ENCODE assay signal across 20 cellular contexts in genomic region chr22:17284917-17285316, GRCh38.
A peak's percentile ranks its signal among the peaks of the same experiment; 100 is the strongest.
DNase-seq lines count a peak whose midpoint lies in the region; ATAC-seq and TF ChIP-seq lines count a peak whose summit lies in the region.
"Had no signal": no experiment of that assay in that cellular context is flagged by ENCODE, and none has a peak within 500 bp of the region (broad histone marks: within the 10 kb centered on the region; RNA-seq: fewer than 3 reads in every experiment).

No MANE protein-coding gene starts in this region.

- no peaks in the 10 kb centered on the region for H3K36me3 Mint-ChIP-seq in neural progenitor cell
- H3K36me3 Mint-ChIP-seq: CD8-positive, alpha-beta T cell had no signal

- H3K4me3 ChIP-seq in H7 (ENCODE audit: insufficient read depth, low read depth, low read length): no peak overlapping the region
- no peak overlapping the region for H3K4me3 ChIP-seq in lung
- H3K4me3 ChIP-seq in neural progenitor cell: no peak overlapping the region
- H3K4me3 ChIP-seq in A673 (ENCODE audit: low read depth, low read length, poor library complexity, severe bottlenecking): no peak overlapping the region
- H3K4me3 ChIP-seq: BLaER1 treated with 17β-estradiol and CSF1 and Interleukin-3, amounts not matched to agents 10 nM and 100 nM; SJSA1 had no signal

- no peak for ATAC-seq in lung (ENCODE audit: insufficient read depth, low FRiP score)
- ATAC-seq in HG03457 (IDR thresholded peaks at IDR 0.05; ENCODE audit: unreplicated experiment): no peak
- ATAC-seq in GM19023 (IDR thresholded peaks at IDR 0.05; ENCODE audit: unreplicated experiment): no peak
- ATAC-seq: CD8-positive, alpha-beta T cell; Right ventricle myocardium inferior had no signal

- H3K27me3 Mint-ChIP-seq in neural progenitor cell (ENCODE audit: insufficient read depth, low read depth): peaks cover 6% of the 10 kb centered on the region

- peaks cover 27% of the 10 kb centered on the region for H3K4me1 Mint-ChIP-seq in neural progenitor cell

- H2AFZ ChIP-seq in neural progenitor cell (replicated peaks): peak overlapping the region; percentile 63

- intact Hi-C loops in A673 (cut with micrococcal nuclease; ENCODE audit: unreplicated experiment): no loop called here

- no peaks in the 10 kb centered on the region for H3F3A ChIP-seq in neural progenitor cell (ENCODE audit: low read depth)

- no peaks in the 10 kb centered on the region for H3K79me2 ChIP-seq in neural progenitor cell (ENCODE audit: low read depth)

- no peak overlapping the region for H3K27ac ChIP-seq in lung (ENCODE audit: low read depth in 1 of 2, low read length in 1 of 2)
- no peak overlapping the region for H3K27ac ChIP-seq in neural progenitor cell
- H3K27ac ChIP-seq in A673 (ENCODE audit: low read depth, low read length, poor library complexity, severe bottlenecking): no peak overlapping the region
- H3K27ac ChIP-seq: BLaER1 treated with 17β-estradiol and CSF1 and Interleukin-3, amounts not matched to agents 10 nM and 100 nM; SJSA1 had no signal

- POLR2A ChIA-PET in A673 (lab: Charles Lee; ENCODE audit: low non-redundant PET): no interaction called here

- no peaks in the 10 kb centered on the region for H3K27me3 ChIP-seq in H7 (ENCODE audit: control insufficient read depth, insufficient read depth, low read length)
- no peaks in the 10 kb centered on the region for H3K27me3 ChIP-seq in lung (ENCODE audit: control insufficient read depth, insufficient read depth)
- no peaks in the 10 kb centered on the region for H3K27me3 ChIP-seq in neural progenitor cell
- no peaks in the 10 kb centered on the region for H3K27me3 ChIP-seq in A673 (replicated peaks; ENCODE audit: insufficient read depth, low read depth, low read length, poor library complexity)
- H3K27me3 ChIP-seq: BLaER1 treated with 17β-estradiol and CSF1 and Interleukin-3, amounts not matched to agents 10 nM and 100 nM; SJSA1 had no signal

- no peak overlapping the region for H3K4me2 ChIP-seq in neural progenitor cell

- H3K9me3 Mint-ChIP-seq in neural progenitor cell: no peaks in the 10 kb centered on the region
- H3K9me3 Mint-ChIP-seq: CD8-positive, alpha-beta T cell had no signal

- H3K9ac ChIP-seq in neural progenitor cell: no peak overlapping the region
- H3K9ac ChIP-seq: BLaER1 treated with 17β-estradiol and CSF1 and Interleukin-3, amounts not matched to agents 10 nM and 100 nM had no signal

- DNase-seq in H7: peak; percentile 9
- DNase-seq in lung (ENCODE audit: low spot score): peak; percentile 20
- no peak for DNase-seq in neural progenitor cell (ENCODE audit: low spot score)
- no peak for DNase-seq in hepatic stellate cell (ENCODE audit: low spot score)
- DNase-seq in A673 (ENCODE audit: low spot score): no peak
- DNase-seq: CD8-positive, alpha-beta T cell; DMS153; Kasumi-1; NCI-H1694; NCI-H2081; NCI-H2171; NCI-H345; NCI-H524 treated with DMSO at 0.1 percent for 48 hours; NCI-H82; OCI-M1 had no signal

- H3K4me3 Mint-ChIP-seq in neural progenitor cell: no peak overlapping the region
- H3K4me3 Mint-ChIP-seq: CD8-positive, alpha-beta T cell had no signal

- no peaks in the 10 kb centered on the region for H4K20me1 ChIP-seq in neural progenitor cell (ENCODE audit: low read depth)
- H4K20me1 ChIP-seq: BLaER1 treated with 17β-estradiol and CSF1 and Interleukin-3, amounts not matched to agents 10 nM and 100 nM had no signal

- H3K36me3 ChIP-seq in H7 (replicated peaks; ENCODE audit: control insufficient read depth, insufficient read depth, low read length) (no peaks in the 10 kb centered on the region), lung (ENCODE audit: control insufficient read depth in 2 of 2, insufficient read depth in 2 of 2, low read length in 2 of 2) (no peaks in the 10 kb centered on the region), neural progenitor cell (no peaks in the 10 kb centered on the region), A673 (ENCODE audit: insufficient read depth, low read length, poor library complexity, severe bottlenecking) (no peaks in the 10 kb centered on the region)
- H3K36me3 ChIP-seq: BLaER1 treated with 17β-estradiol and CSF1 and Interleukin-3, amounts not matched to agents 10 nM and 100 nM; SJSA1 had no signal

- peak overlapping the region; percentile 78 for H3K27ac Mint-ChIP-seq in neural progenitor cell
- H3K27ac Mint-ChIP-seq: CD8-positive, alpha-beta T cell had no signal

- CTCF ChIA-PET in A673 (lab: Charles Lee): no interaction called here

- 39 to 69% methylated on average over 9 of the region's 9 CpGs for WGBS in lung, 2 donors

- H3K9me3 ChIP-seq in lung (ENCODE audit: control insufficient read depth in 2 of 2, insufficient read depth in 1 of 2, low read length in 1 of 2): no peaks in the 10 kb centered on the region
- H3K9me3 ChIP-seq in neural progenitor cell (ENCODE audit: low read depth): no peaks in the 10 kb centered on the region
- H3K9me3 ChIP-seq in A673 (ENCODE audit: low read depth, low read length, poor library complexity, severe bottlenecking): no peaks in the 10 kb centered on the region
- H3K9me3 ChIP-seq: BLaER1 treated with 17β-estradiol and CSF1 and Interleukin-3, amounts not matched to agents 10 nM and 100 nM; SJSA1 had no signal

- H3K4me1 ChIP-seq in lung (ENCODE audit: control insufficient read depth in 2 of 2, insufficient read depth in 2 of 2, low read length in 2 of 2) (no peaks in the 10 kb centered on the region), neural progenitor cell (peaks cover 4% of the 10 kb centered on the region), A673 (ENCODE audit: insufficient read depth, low read length, poor library complexity, severe bottlenecking) (no peaks in the 10 kb centered on the region)
- H3K4me1 ChIP-seq: SJSA1 had no signal

- no TSS peak for BruUV-seq in A673 (replicated peaks; lab: Mats Ljungman, UMichigan)

- TF ChIP-seq CTCF in lung (IDR thresholded peaks at IDR 0.05; ENCODE audit: control extremely low read depth, extremely low read depth): no peak
- TF ChIP-seq CTCF in neural progenitor cell (IDR thresholded peaks at IDR 0.05): no peak
- TF ChIP-seq CTCF in A673 (conservative IDR thresholded peaks at IDR 0.05; ENCODE audit: low read depth, low read length): no peak

Comparison
In these comparisons a context has a peak if more than half of its experiments do, and no peak if none do; other contexts are left out.
1. DNase-seq: peak in H7 (single experiment) and lung (single experiment); none in neural progenitor cell (single experiment), hepatic stellate cell (single experiment) and A673 (single experiment).